18 cellular contexts compared by ENCODE assay signal in genomic region chr5:55101556-55102276, GRCh38. TPM values are rescaled to one million over a fixed set of nuclear protein-coding genes. Genes with fewer than 3 reads are reported as not detected.
DNase-seq lines count a peak whose midpoint lies in the region; ATAC-seq lines count a peak whose summit lies in the region.
"Had no signal": no experiment of that assay in that cellular context is flagged by ENCODE, and none has a peak within 500 bp of the region (broad histone marks: within the 10 kb centered on the region; RNA-seq: fewer than 3 reads in every experiment).

No MANE protein-coding gene starts in this region.

- peak; percentile 57 to 62 for ATAC-seq in activated CD4-positive, CD25-positive, alpha-beta regulatory T cell treated with anti-CD3 and anti-CD28 coated beads, Interleukin-2, amount 50 U/mL, for 24 hours
- peak; percentile 50 for ATAC-seq in HG03097 (IDR thresholded peaks at IDR 0.05; ENCODE audit: low FRiP score, unreplicated experiment)
- ATAC-seq in natural killer cell treated with Interleukin-12 subunit alpha and Interleukin-12 subunit beta and Interleukin-15 and Interleukin-18, amount 100 ng/mL, for 72 hours: peak; percentile 84 to 90
- ATAC-seq in left colon: no peak

- peaks cover 48% of the 10 kb centered on the region for H3K36me3 Mint-ChIP-seq in activated T-helper 1 cell treated with anti-CD3 and anti-CD28 coated beads, Interleukin-12 subunit alpha, Interleukin-12 subunit beta, Interleukin-2, Interleukin-4 antibody, amounts not matched to agents 30 ng/mL and 10 ng/mL and 1 ng/mL, durations not matched to agents 14 hours and 24 hours and 36 hours (ENCODE audit: low read depth)
- peaks cover 44% of the 10 kb centered on the region for H3K36me3 Mint-ChIP-seq in natural killer cell treated with Interleukin-12 subunit alpha and Interleukin-12 subunit beta and Interleukin-15 and Interleukin-18, amount 100 ng/mL, for 72 hours

- peak overlapping the region; percentile 93 for H3K27ac Mint-ChIP-seq in activated T-helper 1 cell treated with anti-CD3 and anti-CD28 coated beads, Interleukin-12 subunit alpha, Interleukin-12 subunit beta, Interleukin-2, Interleukin-4 antibody, amounts not matched to agents 30 ng/mL and 10 ng/mL and 1 ng/mL, durations not matched to agents 14 hours and 24 hours and 36 hours
- H3K27ac Mint-ChIP-seq in natural killer cell treated with Interleukin-12 subunit alpha and Interleukin-12 subunit beta and Interleukin-15 and Interleukin-18, amount 100 ng/mL, for 72 hours: peak overlapping the region; percentile 81 to 99
- H3K27ac Mint-ChIP-seq: nephron had no signal

- H3K4me3 Mint-ChIP-seq in activated T-helper 1 cell treated with anti-CD3 and anti-CD28 coated beads, Interleukin-12 subunit alpha, Interleukin-12 subunit beta, Interleukin-2, Interleukin-4 antibody, amounts not matched to agents 30 ng/mL and 10 ng/mL and 1 ng/mL, durations not matched to agents 14 hours and 24 hours and 36 hours: peak overlapping the region; percentile 85
- peak overlapping the region; percentile 91 for H3K4me3 Mint-ChIP-seq in natural killer cell treated with Interleukin-12 subunit alpha and Interleukin-12 subunit beta and Interleukin-15 and Interleukin-18, amount 100 ng/mL, for 72 hours
- H3K4me3 Mint-ChIP-seq: nephron had no signal

- no peak for DNase-seq in activated CD4-positive, CD25-positive, alpha-beta regulatory T cell treated with anti-CD3 and anti-CD28 coated beads, Interleukin-2, amount 50 U/mL, for 72 hours
- DNase-seq in activated T-helper 1 cell treated with anti-CD3 and anti-CD28 coated beads, Interleukin-12 subunit alpha, Interleukin-12 subunit beta, Interleukin-2, Interleukin-4 antibody, amounts not matched to agents 30 ng/mL and 10 ng/mL and 1 ng/mL, durations not matched to agents 14 hours and 24 hours and 36 hours (ENCODE audit: low spot score): peak; percentile 39
- no peak for DNase-seq in natural killer cell treated with Interleukin-12 subunit alpha and Interleukin-12 subunit beta and Interleukin-15 and Interleukin-18, amount 100 ng/mL, for 72 hours (ENCODE audit: low spot score)
- DNase-seq in left colon (no peak), germinal center (ENCODE audit: low spot score) (no peak), cerebellum (ENCODE audit: low spot score) (no peak)
- DNase-seq: brain microvascular endothelial cell, dorsolateral prefrontal cortex, EL, esophagus squamous epithelium, lower lobe of right lung, NCI-H1417 treated with DMSO at 0.1 percent for 48 hours, NCI-H345, T1000 had no signal

- peaks cover 87% of the 10 kb centered on the region for H3K4me1 Mint-ChIP-seq in activated T-helper 1 cell treated with anti-CD3 and anti-CD28 coated beads, Interleukin-12 subunit alpha, Interleukin-12 subunit beta, Interleukin-2, Interleukin-4 antibody, amounts not matched to agents 30 ng/mL and 10 ng/mL and 1 ng/mL, durations not matched to agents 14 hours and 24 hours and 36 hours (ENCODE audit: low read depth)
- H3K4me1 Mint-ChIP-seq in natural killer cell treated with Interleukin-12 subunit alpha and Interleukin-12 subunit beta and Interleukin-15 and Interleukin-18, amount 100 ng/mL, for 72 hours (ENCODE audit: low read depth in 2 of 2): peaks cover 64 to 82% of the 10 kb centered on the region in 2 donors
- H3K4me1 Mint-ChIP-seq: nephron had no signal

- intact Hi-C loops in activated T-helper 1 cell treated with anti-CD3 and anti-CD28 coated beads, Interleukin-12 subunit alpha, Interleukin-12 subunit beta, Interleukin-2, Interleukin-4 antibody, amounts not matched to agents 30 ng/mL and 10 ng/mL and 1 ng/mL, durations not matched to agents 14 hours and 24 hours and 36 hours (cut with micrococcal nuclease): loop anchor here (1.0 to 2.0 kb wide), 9 partner anchors 29 to 307 kb away; partner anchors contain the start of gene GZMK
- intact Hi-C loops in left colon (cut with DNase I, micrococcal nuclease): no loop called here

- H3K9me3 Mint-ChIP-seq in activated T-helper 1 cell treated with anti-CD3 and anti-CD28 coated beads, Interleukin-12 subunit alpha, Interleukin-12 subunit beta, Interleukin-2, Interleukin-4 antibody, amounts not matched to agents 30 ng/mL and 10 ng/mL and 1 ng/mL, durations not matched to agents 14 hours and 24 hours and 36 hours: peaks cover 38% of the 10 kb centered on the region
- H3K9me3 Mint-ChIP-seq in natural killer cell treated with Interleukin-12 subunit alpha and Interleukin-12 subunit beta and Interleukin-15 and Interleukin-18, amount 100 ng/mL, for 72 hours: peaks cover 4% of the 10 kb centered on the region
- H3K9me3 Mint-ChIP-seq: nephron had no signal

- no peaks in the 10 kb centered on the region for H3K27me3 Mint-ChIP-seq in activated T-helper 1 cell treated with anti-CD3 and anti-CD28 coated beads, Interleukin-12 subunit alpha, Interleukin-12 subunit beta, Interleukin-2, Interleukin-4 antibody, amounts not matched to agents 30 ng/mL and 10 ng/mL and 1 ng/mL, durations not matched to agents 14 hours and 24 hours and 36 hours (ENCODE audit: insufficient read depth)
- H3K27me3 Mint-ChIP-seq in natural killer cell treated with Interleukin-12 subunit alpha and Interleukin-12 subunit beta and Interleukin-15 and Interleukin-18, amount 100 ng/mL, for 72 hours: no peaks in the 10 kb centered on the region

RNA-seq across cellular contexts. Expression of gene GZMA, which starts 0.7 kb away (rescaled TPM):
- 88.1 and 93.7 TPM in 2 replicates for total RNA-seq in activated T-helper 1 cell treated with anti-CD3 and anti-CD28 coated beads, Interleukin-12 subunit alpha, Interleukin-12 subunit beta, Interleukin-2, Interleukin-4 antibody, amounts not matched to agents 30 ng/mL and 10 ng/mL and 1 ng/mL, durations not matched to agents 14 hours and 24 hours and 36 hours
- 1,000 to 10,000 TPM in 1 of 2 donors, 100 to 1,000 TPM in 1; 522 to 1,702 TPM for total RNA-seq in natural killer cell treated with Interleukin-12 subunit alpha and Interleukin-12 subunit beta and Interleukin-15 and Interleukin-18, amount 100 ng/mL, for 72 hours
- total RNA-seq in left colon (10 to 100 TPM in 1 of 2 donors, 1 to 10 TPM in 1; 3.9 to 17.6 TPM), cerebellum (not detected)
- total RNA-seq: A673 had no signal

RNA-seq across cellular contexts. Expression of gene GPX8, which starts 58.3 kb away (rescaled TPM):
- total RNA-seq in activated T-helper 1 cell treated with anti-CD3 and anti-CD28 coated beads, Interleukin-12 subunit alpha, Interleukin-12 subunit beta, Interleukin-2, Interleukin-4 antibody, amounts not matched to agents 30 ng/mL and 10 ng/mL and 1 ng/mL, durations not matched to agents 14 hours and 24 hours and 36 hours: not detected in 2 replicates
- not detected for total RNA-seq in natural killer cell treated with Interleukin-12 subunit alpha and Interleukin-12 subunit beta and Interleukin-15 and Interleukin-18, amount 100 ng/mL, for 72 hours
- total RNA-seq in left colon (1 to 10 TPM; 4.0 to 5.2 TPM), cerebellum (7.9 TPM)
